Comparison of ENCODE assay signal across 10 cellular contexts in genomic region chr16:15952265-15952711, GRCh38. TPM values are rescaled to one million over a fixed set of nuclear protein-coding genes. Genes with fewer than 3 reads are reported as not detected.
DNase-seq lines count a peak whose midpoint lies in the region; ATAC-seq and TF ChIP-seq lines count a peak whose summit lies in the region.
"Had no signal": no experiment of that assay in that cellular context is flagged by ENCODE, and none has a peak within 500 bp of the region (broad histone marks: within the 10 kb centered on the region; RNA-seq: fewer than 3 reads in every experiment).

No MANE protein-coding gene starts in this region.

- no peaks in the 10 kb centered on the region for H3K9me3 Mint-ChIP-seq in nephron

- no peak for TF ChIP-seq CTCF in C4-2B (conservative IDR thresholded peaks at IDR 0.05)
- no peak for TF ChIP-seq CTCF in astrocyte of the cerebellum (IDR thresholded peaks at IDR 0.05; ENCODE audit: low read depth, low read length, missing control alignments)
- no peak for TF ChIP-seq CTCF in nephron (IDR thresholded peaks at IDR 0.05; ENCODE audit: unreplicated experiment in 3 of 3)

- peak overlapping the region in 1 of 3 experiments; percentile 33 for H3K27ac Mint-ChIP-seq in nephron

- H3K4me3 ChIP-seq in MG63 (peak overlapping the region; percentile 85), astrocyte of the cerebellum (ENCODE audit: low read depth, low read length) (peak overlapping the region; percentile 86)

- peaks cover 29% of the 10 kb centered on the region for H3K4me1 Mint-ChIP-seq in nephron

- H3K27ac ChIP-seq in C4-2B: peak overlapping the region; percentile 40

- peaks cover 2% of the 10 kb centered on the region for H3K27me3 Mint-ChIP-seq in nephron (ENCODE audit: low read depth)

- ATAC-seq in HG03439 (IDR thresholded peaks at IDR 0.05; ENCODE audit: unreplicated experiment) (no peak), GM19452 (IDR thresholded peaks at IDR 0.05; ENCODE audit: unreplicated experiment) (no peak)

- in situ Hi-C loops in astrocyte of the cerebellum (cut with HindIII; ENCODE audit: low sequenced_read_pairs): no loop called here

- DNase-seq in MG63 (no peak), astrocyte of the cerebellum (ENCODE audit: low read depth) (no peak), middle frontal gyrus (ENCODE audit: extremely low spot score, low spot score) (no peak), mesenteric fat pad (ENCODE audit: low spot score) (no peak)
- DNase-seq: GF-D8, kidney had no signal

- H3K4me3 Mint-ChIP-seq in nephron: peak overlapping the region in 2 of 3 experiments; percentile 17 to 83

- peaks cover 56% of the 10 kb centered on the region for H3K36me3 ChIP-seq in MG63

- no peaks in the 10 kb centered on the region for H3K9me3 ChIP-seq in MG63

- no peaks in the 10 kb centered on the region for H3K36me3 Mint-ChIP-seq in nephron (ENCODE audit: low read depth)

- no peaks in the 10 kb centered on the region for H3K27me3 ChIP-seq in MG63

RNA-seq across cellular contexts. Expression of gene ABCC1, which starts 2.9 kb away (rescaled TPM):
- 35.8 and 48.0 TPM in 2 replicates for total RNA-seq in MG63 (2014; rRNA removed; shearing (Covaris generic); ENCODE audit: low replicate concordance)
- 42.8 TPM for total RNA-seq in mesenteric fat pad
